ENCODE assay signal across 26 cellular contexts in the genomic region with DNA sequence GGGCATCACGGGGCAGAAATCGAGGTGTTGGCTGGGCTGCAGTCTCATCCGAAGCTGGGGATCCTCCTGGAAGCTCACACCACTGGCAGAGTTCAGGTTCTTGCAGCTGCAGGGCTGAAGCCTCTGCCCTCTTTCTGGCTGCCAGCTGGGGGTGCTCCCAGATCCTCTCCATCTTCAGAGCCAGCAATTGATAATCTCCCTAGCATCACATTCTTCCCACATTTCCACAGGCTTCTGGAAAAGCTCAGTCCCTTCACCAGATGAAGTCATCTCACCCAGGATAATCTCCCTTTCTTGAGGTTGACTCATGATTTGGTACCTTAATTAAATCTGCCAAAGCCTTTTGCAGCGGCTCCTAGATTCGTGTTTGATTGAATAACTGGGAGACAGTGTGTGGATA. TPM values are rescaled to one million over a fixed set of nuclear protein-coding genes. Genes with fewer than 3 reads are reported as not detected.
DNase-seq lines count a peak whose midpoint lies in the region; ATAC-seq and TF ChIP-seq lines count a peak whose summit lies in the region.
"Had no signal": no experiment of that assay in that cellular context is flagged by ENCODE, and none has a peak within 500 bp of the region (broad histone marks: within the 10 kb centered on the region; RNA-seq: fewer than 3 reads in every experiment).

No MANE protein-coding gene starts in this region.

- peak; percentile 37 for ATAC-seq in omental fat pad (ENCODE audit: low FRiP score)
- no peak for ATAC-seq in GM21515 (IDR thresholded peaks at IDR 0.05; ENCODE audit: unreplicated experiment)
- ATAC-seq in T-helper 17 cell = no peak
- ATAC-seq in GM21526 (IDR thresholded peaks at IDR 0.05; ENCODE audit: low FRiP score, unreplicated experiment) = no peak
- ATAC-seq in HG02798 (IDR thresholded peaks at IDR 0.05; ENCODE audit: poor library complexity, unreplicated experiment) = no peak
- ATAC-seq: GM23338, K562, WTC11 had no signal

- TF ChIP-seq CTCF in AG04449 (IDR thresholded peaks at IDR 0.05; ENCODE audit: insufficient read depth, low read length, missing control alignments) (peak; percentile 2), HFFc6 (IDR thresholded peaks at IDR 0.05) (no peak), endothelial cell (IDR thresholded peaks at IDR 0.05; ENCODE audit: unreplicated experiment) (no peak), omental fat pad (IDR thresholded peaks at IDR 0.05) (no peak)

- no peaks in the 10 kb centered on the region for H3K9me3 ChIP-seq in T-helper 17 cell (ENCODE audit: control insufficient read depth, low read length, poor library complexity, severe bottlenecking)

- DNase-seq in AG04449 (ENCODE audit: low read depth, low spot score) (no peak), HFFc6 (peak; percentile 21), endothelial cell (ENCODE audit: low spot score) (no peak), omental fat pad (ENCODE audit: low spot score) (no peak), T-helper 17 cell (no peak)
- DNase-seq: activated CD4-positive, alpha-beta memory T cell treated with anti-CD3 and anti-CD28 coated beads, Interleukin-2, amount 10 ng/mL, durations not matched to agents 7 days and 5 days; activated naive CD4-positive, alpha-beta T cell treated with Interleukin-2 at 50 U/mL for 16 hours; amygdala; CD4-positive, CD25-positive, alpha-beta regulatory T cell; DMS 273 treated with DMSO at 0.1 percent for 48 hours; dorsolateral prefrontal cortex; GDM1; head of caudate nucleus; immature natural killer cell; NCI-H146; NCI-H2171; SHP77 treated with DMSO at 0.1 percent for 48 hours; T-helper 2 cell had no signal

- H3K4me1 Mint-ChIP-seq in HFFc6 (ENCODE audit: low read depth) (peaks cover 75% of the 10 kb centered on the region), endothelial cell (ENCODE audit: unreplicated experiment) (peaks cover 33% of the 10 kb centered on the region), T-helper 17 cell (no peaks in the 10 kb centered on the region)
- H3K4me1 Mint-ChIP-seq: activated CD4-positive, alpha-beta memory T cell treated with anti-CD3 and anti-CD28 coated beads, Interleukin-2, amount 10 ng/mL, durations not matched to agents 7 days and 5 days; CD4-positive, CD25-positive, alpha-beta regulatory T cell; central memory CD8-positive, alpha-beta T cell; immature natural killer cell; WTC11 had no signal

- H3K4me3 Mint-ChIP-seq in HFFc6 = no peak overlapping the region
- peak overlapping the region; percentile 56 for H3K4me3 Mint-ChIP-seq in endothelial cell (ENCODE audit: unreplicated experiment)
- no peak overlapping the region for H3K4me3 Mint-ChIP-seq in T-helper 17 cell
- H3K4me3 Mint-ChIP-seq: activated CD4-positive, alpha-beta memory T cell treated with anti-CD3 and anti-CD28 coated beads, Interleukin-2, amount 10 ng/mL, durations not matched to agents 7 days and 5 days; CD4-positive, CD25-positive, alpha-beta regulatory T cell; central memory CD8-positive, alpha-beta T cell; GM23338; immature natural killer cell; neural progenitor cell; WTC11 had no signal

- peaks cover 51% of the 10 kb centered on the region for H3K36me3 Mint-ChIP-seq in HFFc6 (ENCODE audit: low read depth)
- peaks cover 45% of the 10 kb centered on the region for H3K36me3 Mint-ChIP-seq in endothelial cell (ENCODE audit: low read depth, unreplicated experiment)
- H3K36me3 Mint-ChIP-seq in T-helper 17 cell (ENCODE audit: low read depth) = no peaks in the 10 kb centered on the region
- H3K36me3 Mint-ChIP-seq: CD4-positive, CD25-positive, alpha-beta regulatory T cell; immature natural killer cell; WTC11 had no signal

- H3K9me3 Mint-ChIP-seq in HFFc6 (no peaks in the 10 kb centered on the region), endothelial cell (ENCODE audit: unreplicated experiment) (no peaks in the 10 kb centered on the region)
- H3K9me3 Mint-ChIP-seq: activated CD4-positive, alpha-beta memory T cell treated with anti-CD3 and anti-CD28 coated beads, Interleukin-2, amount 10 ng/mL, durations not matched to agents 7 days and 5 days; CD4-positive, CD25-positive, alpha-beta regulatory T cell; central memory CD8-positive, alpha-beta T cell; GM23338; immature natural killer cell; neural progenitor cell; WTC11 had no signal

- H3K27ac Mint-ChIP-seq in HFFc6 (peak overlapping the region; percentile 64), endothelial cell (ENCODE audit: unreplicated experiment) (no peak overlapping the region), T-helper 17 cell (no peak overlapping the region)
- H3K27ac Mint-ChIP-seq: activated CD4-positive, alpha-beta memory T cell treated with anti-CD3 and anti-CD28 coated beads, Interleukin-2, amount 10 ng/mL, durations not matched to agents 7 days and 5 days; CD4-positive, CD25-positive, alpha-beta regulatory T cell; GM23338; immature natural killer cell; neural progenitor cell; WTC11 had no signal

- CTCF ChIA-PET in AG04449 (lab: Yijun Ruan, JAX) = interaction anchor here (0.8 to 3.0 kb wide), 5 partner anchors 9 to 86 kb away, joined by 3 to 13 read pairs (median 3); no protein-coding TSS in a partner anchor

- peaks cover 2% of the 10 kb centered on the region; the same call in 1 of the 2 replicates for H3K27me3 Mint-ChIP-seq in HFFc6 (ENCODE audit: insufficient read depth)
- no peaks in the 10 kb centered on the region for H3K27me3 Mint-ChIP-seq in endothelial cell (ENCODE audit: unreplicated experiment)
- H3K27me3 Mint-ChIP-seq in T-helper 17 cell = peaks cover 57% of the 10 kb centered on the region

- no peak overlapping the region for H3K4me3 ChIP-seq in AG04449 (ENCODE audit: low read depth, low read length)
- H3K4me3 ChIP-seq: dorsolateral prefrontal cortex, GM23338, K562, neural progenitor cell had no signal

- POLR2A ChIA-PET in AG04449 (lab: Yijun Ruan, JAX) = interaction anchor here (1.2 kb wide), 1 partner anchor 9 kb away, joined by 3 read pairs; no protein-coding TSS in a partner anchor

RNA-seq across cellular contexts. Expression of a gene that starts 55.2 kb away (rescaled TPM):
- 100 to 1,000 TPM; 136 to 164 (median 147) TPM for total RNA-seq in HFFc6 (2021; fragmentation: NEBNext Ultra II Directional; extraction: Animal tissue kit (Norgen Biotek cat#: 25700))
- 486 TPM for total RNA-seq in endothelial cell (ENCODE audit: unreplicated experiment)
- total RNA-seq in omental fat pad = 100 to 1,000 TPM in 3 of 4 donors, 10 to 100 TPM in 1; 72.8 to 223 (median 178) TPM
- total RNA-seq in T-helper 17 cell = under 1 TPM; 0.15 to 0.47 TPM
- total RNA-seq: CD4-positive, CD25-positive, alpha-beta regulatory T cell had no signal

Comparison
In these comparisons a context has a peak if more than half of its experiments do, and no peak if none do; other contexts are left out.
1. RNA of a gene that starts 55.2 kb away (total RNA-seq): 486 TPM in endothelial cell (single experiment), 72.8 to 223 TPM in omental fat pad and 136 to 164 TPM in HFFc6; 0.15 to 0.47 TPM in T-helper 17 cell; every median in the first group is over 10 times any median in the second.